Comparison of ENCODE assay signal across 8 cellular contexts in genomic region chr19:1274081-1274851, GRCh38. TPM values are rescaled to one million over a fixed set of nuclear protein-coding genes. Genes with fewer than 3 reads are reported as not detected.
DNase-seq lines count a peak whose midpoint lies in the region; TF ChIP-seq lines count a peak whose summit lies in the region.

No MANE protein-coding gene starts in this region.

- H3K9me3 Mint-ChIP-seq in nephron, result no peaks in the 10 kb centered on the region

- no peaks in the 10 kb centered on the region for H3K27me3 Mint-ChIP-seq in nephron (ENCODE audit: low read depth)

- TF ChIP-seq CTCF in BJ (IDR thresholded peaks at IDR 0.05; ENCODE audit: insufficient read depth, low read depth, low read length), result no peak
- TF ChIP-seq CTCF in coronary artery (IDR thresholded peaks at IDR 0.05), result no peak
- TF ChIP-seq CTCF in nephron (IDR thresholded peaks at IDR 0.05; ENCODE audit: unreplicated experiment in 3 of 3), result no peak

- CTCF ChIA-PET in BJ (lab: Yijun Ruan, JAX), result interaction anchor here (6.2 kb wide), 1 partner anchor 31 kb away, joined by 46 read pairs; no protein-coding TSS in a partner anchor

- intact Hi-C loops in posterior vena cava (cut with DNase I), result loop anchor here in 1 of 2 donors (10.0 kb wide), 1 partner anchor 111 kb away; the partner anchor contains the start of gene NDUFS7

- DNase-seq in BJ (ENCODE audit: low read depth) (no peak), coronary artery (ENCODE audit: low spot score) (no peak), ACHN (no peak), NOMO-1 treated with DMSO at 0.1 percent for 48 hours (lab: John Stamatoyannopoulos, UW; ENCODE audit: unreplicated experiment) (no peak), posterior vena cava (ENCODE audit: low spot score) (no peak), NCI-H345 (lab: John Stamatoyannopoulos, UW) (no peak)

- H3K4me3 ChIP-seq in BJ (ENCODE audit: low read depth, low read length) (peak overlapping the region; percentile 75; the same call in 1 of the 2 replicates), coronary artery (peak overlapping the region; percentile 83)

- H3K36me3 ChIP-seq in BJ (ENCODE audit: control insufficient read depth, insufficient read depth, low read length) (peaks cover 43% of the 10 kb centered on the region), KOPT-K1 (ENCODE audit: insufficient read depth, low read length) (peaks cover 77% of the 10 kb centered on the region)

- H3K27ac ChIP-seq in KOPT-K1 (ENCODE audit: low read depth, low read length, poor library complexity, severe bottlenecking) (peak overlapping the region; percentile 96), coronary artery (peak overlapping the region; percentile 92 to 97)

- no peaks in the 10 kb centered on the region for H3K27me3 ChIP-seq in BJ (ENCODE audit: control insufficient read depth, insufficient read depth, low read length)

- peaks cover 40% of the 10 kb centered on the region for H3K36me3 Mint-ChIP-seq in nephron (ENCODE audit: low read depth)

- H3K9me3 ChIP-seq in KOPT-K1 (ENCODE audit: insufficient read depth, low read length, poor library complexity, severe bottlenecking), result no peaks in the 10 kb centered on the region

- H3K4me1 Mint-ChIP-seq in nephron, result peaks cover 43% of the 10 kb centered on the region

- POLR2A ChIA-PET in BJ (lab: Charles Lee), result no interaction called here

- H3K4me3 Mint-ChIP-seq in nephron, result peak overlapping the region; percentile 72 to 86 (median 74)

- H3K27ac Mint-ChIP-seq in nephron, result peak overlapping the region; percentile 88 to 94 (median 89)

- in situ Hi-C loops in ACHN (cut with HindIII; ENCODE audit: low pct_ligation_motif_present, low pct_unique_long_range_greater_than_20kb, low sequenced_read_pairs), result no loop called here

RNA-seq across cellular contexts. Expression of gene FAM174C, which starts 1.1 kb away (rescaled TPM):
- polyA plus RNA-seq in BJ (2011; rRNA removed), result 24.6 and 37.5 TPM in 2 replicates
- 8.6 TPM in 2 replicates for polyA minus RNA-seq in BJ (2011; rRNA and poly(A)+ RNA removed)
- total RNA-seq in posterior vena cava, result 10 to 100 TPM; 25.2 to 27.2 TPM

RNA-seq across cellular contexts. Expression of gene CIRBP, which starts 5.1 kb away (rescaled TPM):
- polyA plus RNA-seq in BJ (2011; rRNA removed), result 342 and 372 TPM in 2 replicates
- polyA minus RNA-seq in BJ (2011; rRNA and poly(A)+ RNA removed), result 69.9 and 93.9 TPM in 2 replicates
- 100 to 1,000 TPM; 447 to 636 TPM for total RNA-seq in posterior vena cava

RNA-seq across cellular contexts. Expression of gene EFNA2, which starts 11.4 kb away (rescaled TPM):
- not detected in 2 replicates for polyA plus RNA-seq in BJ (2011; rRNA removed)
- not detected in 2 replicates for polyA minus RNA-seq in BJ (2011; rRNA and poly(A)+ RNA removed)
- not detected for total RNA-seq in posterior vena cava

RNA-seq across cellular contexts. Expression of gene MIDN, which starts 25.9 kb away (rescaled TPM):
- 6.9 and 8.4 TPM in 2 replicates for polyA plus RNA-seq in BJ (2011; rRNA removed)
- 21.3 and 25.6 TPM in 2 replicates for polyA minus RNA-seq in BJ (2011; rRNA and poly(A)+ RNA removed)
- 10 to 100 TPM; 76.5 to 86.3 TPM for total RNA-seq in posterior vena cava

RNA-seq across cellular contexts. Expression of gene ATP5F1D, which starts 32.7 kb away (rescaled TPM):
- 57.9 and 65.1 TPM in 2 replicates for polyA plus RNA-seq in BJ (2011; rRNA removed)
- 29.1 and 30.1 TPM in 2 replicates for polyA minus RNA-seq in BJ (2011; rRNA and poly(A)+ RNA removed)
- total RNA-seq in posterior vena cava, result 100 to 1,000 TPM; 125 to 137 TPM
